7 cellular contexts compared by ENCODE assay signal in the genomic region with DNA sequence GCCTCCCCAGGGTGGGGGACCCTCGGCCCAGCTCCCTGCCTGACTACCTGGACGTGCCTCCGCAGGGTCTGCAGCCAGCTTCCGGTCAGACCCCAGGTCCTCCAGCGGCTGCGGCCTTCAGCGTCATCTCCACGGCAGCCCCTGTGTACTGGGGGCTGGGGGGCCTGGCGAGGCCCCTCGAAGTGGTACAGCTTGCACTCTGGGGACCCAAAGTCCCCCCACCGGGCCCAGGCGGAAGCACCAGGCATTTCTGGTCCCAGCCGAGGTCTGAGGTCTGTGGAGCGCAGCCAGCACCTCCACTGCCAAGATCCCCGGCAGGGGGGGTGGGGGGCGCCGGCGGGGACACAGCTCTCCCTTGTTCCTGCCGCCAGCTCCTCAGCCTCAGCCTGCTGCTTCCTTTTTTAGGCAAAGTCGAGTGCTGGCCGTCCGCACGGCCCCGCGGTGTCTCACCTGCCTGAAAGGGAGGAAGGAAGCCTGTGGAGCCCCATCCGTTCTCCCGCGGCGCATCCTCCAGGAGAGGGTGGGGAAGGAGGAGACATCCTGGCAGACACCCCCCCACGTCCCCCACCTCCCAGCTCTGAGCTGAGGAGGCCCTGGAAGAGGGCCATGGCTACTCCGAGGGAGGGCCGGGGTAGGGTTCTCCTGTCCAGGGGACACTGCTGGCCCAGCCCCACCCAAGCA. TPM values are rescaled to one million over a fixed set of nuclear protein-coding genes. Genes with fewer than 3 reads are reported as not detected.
DNase-seq lines count a peak whose midpoint lies in the region; ATAC-seq and TF ChIP-seq lines count a peak whose summit lies in the region.
"Had no signal": no experiment of that assay in that cellular context is flagged by ENCODE, and none has a peak within 500 bp of the region (broad histone marks: within the 10 kb centered on the region; RNA-seq: fewer than 3 reads in every experiment).

No MANE protein-coding gene starts in this region.

- no peak overlapping the region for H3K4me3 Mint-ChIP-seq in activated T-cell treated with anti-CD3 and anti-CD28 coated beads, Interleukin-2, amount 50 U/mL, for 4 hours
- H3K4me3 Mint-ChIP-seq in type B pancreatic cell, result no peak overlapping the region

- DNase-seq in activated T-cell treated with anti-CD3 and anti-CD28 coated beads, Interleukin-2, amount 50 U/mL, for 4 hours, result no peak
- DNase-seq in activated T-cell treated with anti-CD3 and anti-CD28 coated beads for 4 hours (no peak), type B pancreatic cell (ENCODE audit: extremely low spot score, unreplicated experiment) (peak; percentile 73), NCI-H2227 (lab: John Stamatoyannopoulos, UW; ENCODE audit: unreplicated experiment) (no peak)

- H3K27me3 Mint-ChIP-seq in activated T-cell treated with anti-CD3 and anti-CD28 coated beads, Interleukin-2, amount 50 U/mL, for 4 hours (ENCODE audit: low read depth), result peaks cover 37% of the 10 kb centered on the region
- no peaks in the 10 kb centered on the region for H3K27me3 Mint-ChIP-seq in type B pancreatic cell

- TF ChIP-seq CTCF in type B pancreatic cell (conservative IDR thresholded peaks at IDR 0.05), result no peak

- peaks cover 48% of the 10 kb centered on the region for H3K4me1 ChIP-seq in iPS-18a (ENCODE audit: control insufficient read depth, low read depth, low read length)

- peak overlapping the region; percentile 60 for H3K4me3 ChIP-seq in iPS-18a (ENCODE audit: low read length)
- H3K4me3 ChIP-seq: SJSA1 had no signal

- no peak overlapping the region for H3K27ac Mint-ChIP-seq in type B pancreatic cell

- H3K9ac ChIP-seq in iPS-18a (ENCODE audit: low read length), result peak overlapping the region; percentile 18

- ATAC-seq in activated T-cell treated with anti-CD3 and anti-CD28 coated beads, Interleukin-2, amount 50 U/mL, for 4 hours, result peak; percentile 3 to 4
- ATAC-seq in GM18505 (IDR thresholded peaks at IDR 0.05; ENCODE audit: unreplicated experiment), result no peak

- H3K4me1 Mint-ChIP-seq in activated T-cell treated with anti-CD3 and anti-CD28 coated beads, Interleukin-2, amount 50 U/mL, for 4 hours (ENCODE audit: low read depth), result peaks cover 6% of the 10 kb centered on the region
- H3K4me1 Mint-ChIP-seq in type B pancreatic cell (ENCODE audit: unreplicated experiment), result peaks cover 9% of the 10 kb centered on the region

- no peaks in the 10 kb centered on the region for H3K9me3 ChIP-seq in iPS-18a (ENCODE audit: control insufficient read depth, low read depth, low read length)
- H3K9me3 ChIP-seq: SJSA1 had no signal

- peaks cover 10% of the 10 kb centered on the region for H3K27me3 ChIP-seq in iPS-18a (ENCODE audit: control insufficient read depth, insufficient read depth, low read length)

- H3K36me3 ChIP-seq in iPS-18a (ENCODE audit: control insufficient read depth, low read depth, low read length), result no peaks in the 10 kb centered on the region
- H3K36me3 ChIP-seq: SJSA1 had no signal

- H3K36me3 Mint-ChIP-seq in activated T-cell treated with anti-CD3 and anti-CD28 coated beads, Interleukin-2, amount 50 U/mL, for 4 hours (ENCODE audit: insufficient read depth), result no peaks in the 10 kb centered on the region
- no peaks in the 10 kb centered on the region for H3K36me3 Mint-ChIP-seq in type B pancreatic cell

- no peak for TF ChIP-seq POLR2A in GM18505 (IDR thresholded peaks at IDR 0.05; ENCODE audit: borderline replicate concordance, extremely low read depth, insufficient read depth, insufficient read length)

- no peaks in the 10 kb centered on the region for H3K9me3 Mint-ChIP-seq in activated T-cell treated with anti-CD3 and anti-CD28 coated beads, Interleukin-2, amount 50 U/mL, for 4 hours
- no peaks in the 10 kb centered on the region for H3K9me3 Mint-ChIP-seq in type B pancreatic cell

- H3K27ac ChIP-seq in iPS-18a (ENCODE audit: low read length), result no peak overlapping the region
- H3K27ac ChIP-seq: SJSA1 had no signal

RNA-seq across cellular contexts. Expression of a gene that starts 1.2 kb away (rescaled TPM):
- under 1 TPM; 0.18 to 0.58 (median 0.19) TPM for total RNA-seq in activated T-cell treated with anti-CD3 and anti-CD28 coated beads, Interleukin-2, amount 50 U/mL, for 4 hours
- 44.5 and 49.9 TPM in 2 replicates for total RNA-seq in type B pancreatic cell (ENCODE audit: low replicate concordance)

RNA-seq across cellular contexts. Expression of a gene that starts 13.2 kb away (rescaled TPM):
- total RNA-seq in activated T-cell treated with anti-CD3 and anti-CD28 coated beads, Interleukin-2, amount 50 U/mL, for 4 hours, result under 1 TPM in 1 of 3 donors, not detected in 2; 0.15 TPM
- 7.6 and 11.1 TPM in 2 replicates for total RNA-seq in type B pancreatic cell (ENCODE audit: low replicate concordance)
- total RNA-seq: SJSA1 had no signal

RNA-seq across cellular contexts. Expression of a gene that starts 15.2 kb away (rescaled TPM):
- 1 to 10 TPM in 1 of 3 donors, under 1 TPM in 2; 0.33 to 1.1 (median 0.74) TPM for total RNA-seq in activated T-cell treated with anti-CD3 and anti-CD28 coated beads, Interleukin-2, amount 50 U/mL, for 4 hours
- total RNA-seq in type B pancreatic cell (ENCODE audit: low replicate concordance), result 1.8 and 2.4 TPM in 2 replicates
- total RNA-seq: SJSA1 had no signal

RNA-seq across cellular contexts. Expression of a gene that starts 27.2 kb away (rescaled TPM):
- 100 to 1,000 TPM; 254 to 300 (median 271) TPM for total RNA-seq in activated T-cell treated with anti-CD3 and anti-CD28 coated beads, Interleukin-2, amount 50 U/mL, for 4 hours
- 98.9 and 108 TPM in 2 replicates for total RNA-seq in type B pancreatic cell (ENCODE audit: low replicate concordance)

RNA-seq across cellular contexts. Expression of a gene that starts 35.1 kb away (rescaled TPM):
- 100 to 1,000 TPM; 112 to 127 (median 118) TPM for total RNA-seq in activated T-cell treated with anti-CD3 and anti-CD28 coated beads, Interleukin-2, amount 50 U/mL, for 4 hours
- total RNA-seq in type B pancreatic cell (ENCODE audit: low replicate concordance), result 194 and 298 TPM in 2 replicates

Comparison
In these comparisons a context has a peak if more than half of its experiments do, and no peak if none do; other contexts are left out.
1. RNA of a gene that starts 1.2 kb away (total RNA-seq): 44.5 to 49.9 TPM in type B pancreatic cell; 0.18 to 0.58 TPM in activated T-cell treated with anti-CD3 and anti-CD28 coated beads, Interleukin-2, amount 50 U/mL, for 4 hours; every median in the first group is over 10 times any median in the second.